8 cellular contexts compared by ENCODE assay signal in the genomic region with DNA sequence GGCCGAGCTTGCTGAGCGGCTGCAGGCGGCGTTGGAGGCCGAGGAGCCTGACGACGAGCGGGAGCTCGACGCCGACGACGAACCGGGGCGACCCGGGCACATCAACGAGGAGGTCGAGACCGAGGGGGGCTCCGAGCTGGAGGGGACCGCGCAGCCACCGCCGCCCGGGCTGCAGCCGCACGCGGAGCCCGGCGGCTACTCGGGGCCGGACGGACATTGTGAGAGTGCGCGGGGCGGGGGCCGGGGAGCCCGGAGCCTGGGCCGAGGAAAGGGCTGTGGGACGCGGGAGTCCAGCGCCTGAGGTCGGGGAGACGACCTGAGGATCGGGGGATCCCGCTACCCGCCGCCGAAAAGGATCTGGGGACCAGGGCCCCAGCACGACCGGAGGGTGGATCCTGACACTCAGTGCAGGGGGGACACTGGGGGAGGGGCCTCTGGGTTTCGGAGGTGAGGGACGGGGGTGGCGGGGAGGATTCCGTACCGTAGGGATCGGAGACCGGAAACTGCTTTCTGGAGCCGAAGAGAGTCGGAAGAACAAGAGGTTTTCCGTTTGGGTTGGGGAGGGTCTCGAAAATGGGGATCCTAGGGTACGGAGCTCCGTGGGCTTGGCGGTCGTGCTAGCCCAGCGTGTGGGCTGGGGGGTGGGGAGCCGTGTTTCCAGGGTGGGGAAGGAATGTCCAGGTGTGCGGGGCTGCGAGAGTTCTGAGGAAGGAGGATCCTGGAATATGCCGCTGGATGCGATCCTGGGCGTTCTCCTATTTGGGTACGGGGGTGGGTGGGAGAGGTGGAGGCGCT. TPM values are rescaled to one million over a fixed set of nuclear protein-coding genes. Genes with fewer than 3 reads are reported as not detected.
DNase-seq lines count a peak whose midpoint lies in the region; ATAC-seq and TF ChIP-seq lines count a peak whose summit lies in the region.

No MANE protein-coding gene starts in this region.

- peak; percentile 41 for TF ChIP-seq POLR2A in prostate gland (IDR thresholded peaks at IDR 0.05)

- DNase-seq in H7: peak; percentile 86
- no peak for DNase-seq in Panc1 (ENCODE audit: low read depth, low spot score)
- peak; percentile 74 for DNase-seq in activated naive CD4-positive, alpha-beta T cell treated with anti-CD3 and anti-CD28 coated beads, Interleukin-2, amount 10 ng/mL, durations not matched to agents 7 days and 5 days
- DNase-seq in cardiac muscle cell (ENCODE audit: low read depth in 1 of 2, low spot score in 1 of 2): peak; percentile 50 to 53
- peak; percentile 50 for DNase-seq in prostate gland (ENCODE audit: low spot score)
- DNase-seq in aorta: peak; percentile 65 to 83
- DNase-seq in RKO (ENCODE audit: low spot score): no peak

- peaks cover 5% of the 10 kb centered on the region for H3K27me3 Mint-ChIP-seq in activated naive CD4-positive, alpha-beta T cell treated with anti-CD3 and anti-CD28 coated beads, Interleukin-2, amount 10 ng/mL, durations not matched to agents 7 days and 5 days

- H3K9me3 ChIP-seq in BLaER1 treated with 17β-estradiol and CSF1 and Interleukin-3, amounts not matched to agents 10 nM and 100 nM (replicated peaks in 1 of 11): no peaks in the 10 kb centered on the region
- H3K9me3 ChIP-seq in Panc1 (ENCODE audit: control insufficient read depth, insufficient read depth, low read depth, low read length) (no peaks in the 10 kb centered on the region), cardiac muscle cell (ENCODE audit: low read depth) (no peaks in the 10 kb centered on the region), prostate gland (no peaks in the 10 kb centered on the region), aorta (ENCODE audit: control insufficient read depth, low read length) (no peaks in the 10 kb centered on the region)

- peak overlapping the region; percentile 84 to 99 (median 95) for H3K4me2 ChIP-seq in BLaER1 treated with 17β-estradiol and CSF1 and Interleukin-3, amounts not matched to agents 10 nM and 100 nM

- no peaks in the 10 kb centered on the region for H3K27me3 ChIP-seq in BLaER1 treated with 17β-estradiol and CSF1 and Interleukin-3, amounts not matched to agents 10 nM and 100 nM
- H3K27me3 ChIP-seq in H7 (ENCODE audit: control insufficient read depth, insufficient read depth, low read length) (no peaks in the 10 kb centered on the region), Panc1 (ENCODE audit: control insufficient read depth, insufficient read depth, low read length) (no peaks in the 10 kb centered on the region), cardiac muscle cell (no peaks in the 10 kb centered on the region), prostate gland (replicated peaks; ENCODE audit: insufficient read depth) (no peaks in the 10 kb centered on the region), aorta (ENCODE audit: control insufficient read depth in 1 of 2, insufficient read depth in 2 of 2, low read length in 1 of 2) (no peaks in the 10 kb centered on the region)

- H3K27ac Mint-ChIP-seq in activated naive CD4-positive, alpha-beta T cell treated with anti-CD3 and anti-CD28 coated beads, Interleukin-2, amount 10 ng/mL, durations not matched to agents 7 days and 5 days: peak overlapping the region; percentile 100

- WGBS in prostate gland: under 1% methylated on average over 49 of the region's 75 CpGs
- WGBS in aorta, 2 donors: 0% methylated on average over 71 to 75 of the region's 75 CpGs

- H3K4me1 Mint-ChIP-seq in activated naive CD4-positive, alpha-beta T cell treated with anti-CD3 and anti-CD28 coated beads, Interleukin-2, amount 10 ng/mL, durations not matched to agents 7 days and 5 days: peaks cover 45% of the 10 kb centered on the region

- H4K20me1 ChIP-seq in BLaER1 treated with 17β-estradiol and CSF1 and Interleukin-3, amounts not matched to agents 10 nM and 100 nM: peaks cover 21 to 46% (median 38%) of the 10 kb centered on the region in 11 experiments; a peak in 20 of 22 replicates

- CTCF ChIA-PET in Panc1 (lab: Charles Lee): interaction anchor here (0.5 to 0.6 kb wide), 2 partner anchors 468 to 994 kb away, joined by 3 to 7 read pairs; no protein-coding TSS in a partner anchor
- CTCF ChIA-PET in activated naive CD4-positive, alpha-beta T cell treated with anti-CD3 and anti-CD28 coated beads, Interleukin-2, amount 10 ng/mL, durations not matched to agents 7 days and 5 days (lab: Charles Lee): interaction anchor here (1.3 to 7.8 kb wide), 5 partner anchors 10 to 174 kb away, joined by 3 to 92 read pairs (median 13); a partner anchor contains a TSS

- peak overlapping the region; percentile 96 to 100 (median 100) for H3K9ac ChIP-seq in BLaER1 treated with 17β-estradiol and CSF1 and Interleukin-3, amounts not matched to agents 10 nM and 100 nM

- peak overlapping the region; percentile 96 to 100 (median 100) for H3K27ac ChIP-seq in BLaER1 treated with 17β-estradiol and CSF1 and Interleukin-3, amounts not matched to agents 10 nM and 100 nM
- H3K27ac ChIP-seq in Panc1 (ENCODE audit: low read length): peak overlapping the region; percentile 97
- peak overlapping the region; percentile 99 for H3K27ac ChIP-seq in cardiac muscle cell
- peak overlapping the region; percentile 99 to 100 for H3K27ac ChIP-seq in prostate gland
- peak overlapping the region; percentile 89 to 91 for H3K27ac ChIP-seq in aorta (ENCODE audit: low read depth in 1 of 2, low read length in 2 of 2)

- no TSS peak for BruUV-seq in Panc1 (replicated peaks; lab: Mats Ljungman, UMichigan)

- no peak for TF ChIP-seq CTCF in Panc1 (IDR thresholded peaks at IDR 0.05)
- TF ChIP-seq CTCF in cardiac muscle cell (IDR thresholded peaks at IDR 0.05; ENCODE audit: low read depth, low read length): no peak
- no peak for TF ChIP-seq CTCF in prostate gland (IDR thresholded peaks at IDR 0.05)

- peaks cover 37% of the 10 kb centered on the region for H3K36me3 Mint-ChIP-seq in activated naive CD4-positive, alpha-beta T cell treated with anti-CD3 and anti-CD28 coated beads, Interleukin-2, amount 10 ng/mL, durations not matched to agents 7 days and 5 days

- H3K4me3 ChIP-seq in BLaER1 treated with 17β-estradiol and CSF1 and Interleukin-3, amounts not matched to agents 10 nM and 100 nM: peak overlapping the region; percentile 88 to 99 (median 98)
- H3K4me3 ChIP-seq in H7 (ENCODE audit: insufficient read depth, low read depth, low read length): peak overlapping the region; percentile 95
- H3K4me3 ChIP-seq in Panc1 (ENCODE audit: low read depth in 2 of 2, low read length in 2 of 2): peak overlapping the region; percentile 76 to 84
- peak overlapping the region; percentile 68 for H3K4me3 ChIP-seq in cardiac muscle cell
- peak overlapping the region; percentile 95 to 97 for H3K4me3 ChIP-seq in prostate gland
- H3K4me3 ChIP-seq in aorta (ENCODE audit: low read length in 2 of 2): peak overlapping the region; percentile 69 to 73

- intact Hi-C loops in Panc1 (cut with micrococcal nuclease; ENCODE audit: unreplicated experiment): no loop called here
- intact Hi-C loops in prostate gland (cut with DNase I): loop anchor here (2.0 kb wide), 1 partner anchor 44 kb away; no protein-coding TSS in a partner anchor
- intact Hi-C loops in aorta (cut with DNase I): loop anchor here (2.0 to 5.0 kb wide), 3 partner anchors 37 to 44 kb away; no protein-coding TSS in a partner anchor

- POLR2A ChIA-PET in Panc1 (lab: Charles Lee): interaction anchor here (0.7 kb wide), 1 partner anchor 488 kb away, joined by 3 read pairs; no protein-coding TSS in a partner anchor

- H3K4me3 Mint-ChIP-seq in activated naive CD4-positive, alpha-beta T cell treated with anti-CD3 and anti-CD28 coated beads, Interleukin-2, amount 10 ng/mL, durations not matched to agents 7 days and 5 days: peak overlapping the region; percentile 79

- ATAC-seq in Panc1 (no peak; the same call in 1 of the 2 replicates), aorta (ENCODE audit: low FRiP score) (no peak)

- no peaks in the 10 kb centered on the region for H3K9me3 Mint-ChIP-seq in activated naive CD4-positive, alpha-beta T cell treated with anti-CD3 and anti-CD28 coated beads, Interleukin-2, amount 10 ng/mL, durations not matched to agents 7 days and 5 days

- in situ Hi-C loops in Panc1 (cut with HindIII; ENCODE audit: low pct_unique_long_range_greater_than_20kb, low sequenced_read_pairs): no loop called here

- H3K36me3 ChIP-seq in BLaER1 treated with 17β-estradiol and CSF1 and Interleukin-3, amounts not matched to agents 10 nM and 100 nM: peaks cover 22 to 40% (median 35%) of the 10 kb centered on the region in 11 experiments
- H3K36me3 ChIP-seq in H7 (replicated peaks; ENCODE audit: control insufficient read depth, insufficient read depth, low read length) (peaks cover 23% of the 10 kb centered on the region), Panc1 (ENCODE audit: control insufficient read depth, insufficient read depth, low read length) (peaks cover 8% of the 10 kb centered on the region), cardiac muscle cell (peaks cover 20% of the 10 kb centered on the region), prostate gland (peaks cover 0 to 5% of the 10 kb centered on the region in 2 donors), aorta (ENCODE audit: control insufficient read depth in 1 of 2, insufficient read depth in 2 of 2, low read length in 1 of 2) (peaks cover 0 to 1% of the 10 kb centered on the region in 2 donors)

- peaks cover 30 to 37% (median 33%) of the 10 kb centered on the region in 10 experiments for H3K4me1 ChIP-seq in BLaER1 treated with 17β-estradiol and CSF1 and Interleukin-3, amounts not matched to agents 10 nM and 100 nM
- peaks cover 18% of the 10 kb centered on the region for H3K4me1 ChIP-seq in Panc1 (ENCODE audit: control insufficient read depth, insufficient read depth, low read length)
- peaks cover 12% of the 10 kb centered on the region for H3K4me1 ChIP-seq in cardiac muscle cell (ENCODE audit: low read depth)
- H3K4me1 ChIP-seq in prostate gland (replicated peaks): peaks cover 19% of the 10 kb centered on the region
- no peaks in the 10 kb centered on the region for H3K4me1 ChIP-seq in aorta (ENCODE audit: control insufficient read depth in 1 of 2, insufficient read depth in 2 of 2, low read length in 2 of 2)

RNA-seq across cellular contexts. Expression of a gene that starts 0.6 kb away (rescaled TPM):
- 178 and 194 TPM in 2 replicates for total RNA-seq in H7 (2014; rRNA removed; shearing (Covaris generic))
- total RNA-seq in Panc1 (2021; ENCODE audit: unreplicated experiment) (183 TPM), cardiac muscle cell (159 and 195 TPM in 2 replicates), prostate gland (100 to 1,000 TPM; 133 to 183 TPM), aorta (100 to 1,000 TPM; 155 to 156 TPM)
- 148 TPM for polyA plus RNA-seq in Panc1 (2012; ENCODE audit: insufficient read length)
- polyA plus RNA-seq in cardiac muscle cell (148 and 216 TPM in 2 replicates), aorta (10 to 100 TPM; 59.5 to 82.5 TPM)

RNA-seq across cellular contexts. Expression of a gene that starts 45.2 kb away (rescaled TPM):
- total RNA-seq in H7 (2014; rRNA removed; shearing (Covaris generic)): 19.6 and 20.8 TPM in 2 replicates
- total RNA-seq in Panc1 (2021; ENCODE audit: unreplicated experiment) (25.5 TPM), cardiac muscle cell (24.6 and 25.2 TPM in 2 replicates), prostate gland (10 to 100 TPM; 21.0 to 34.4 TPM), aorta (10 to 100 TPM; 18.7 to 24.3 TPM)
- polyA plus RNA-seq in Panc1 (2012; ENCODE audit: insufficient read length): 23.1 TPM
- polyA plus RNA-seq in cardiac muscle cell (29.7 and 32.4 TPM in 2 replicates), aorta (10 to 100 TPM in 1 of 2 donors, 1 to 10 TPM in 1; 7.0 to 10.8 TPM)

RNA-seq across cellular contexts. Expression of a gene that starts 45.8 kb away (rescaled TPM):
- 23.3 and 26.8 TPM in 2 replicates for total RNA-seq in H7 (2014; rRNA removed; shearing (Covaris generic))
- 128 TPM for total RNA-seq in Panc1 (2021; ENCODE audit: unreplicated experiment)
- polyA plus RNA-seq in Panc1 (2012; ENCODE audit: insufficient read length): 87.2 TPM
- total RNA-seq in cardiac muscle cell: 62.7 and 68.5 TPM in 2 replicates
- 16.6 and 26.2 TPM in 2 replicates for polyA plus RNA-seq in cardiac muscle cell
- 100 to 1,000 TPM in 1 of 2 donors, 10 to 100 TPM in 1; 26.1 to 168 TPM for total RNA-seq in prostate gland
- total RNA-seq in aorta: 100 to 1,000 TPM; 106 TPM
- polyA plus RNA-seq in aorta: 10 to 100 TPM; 14.8 to 44.6 TPM

Comparison
In these comparisons a context has a peak if more than half of its experiments do, and no peak if none do; other contexts are left out.
1. DNase-seq: peak in H7 (single experiment), activated naive CD4-positive, alpha-beta T cell treated with anti-CD3 and anti-CD28 coated beads, Interleukin-2, amount 10 ng/mL, durations not matched to agents 7 days and 5 days (single experiment), cardiac muscle cell (2 of 2), prostate gland (single experiment) and aorta (2 of 2); none in Panc1 (single experiment) and RKO (single experiment).
2. Peak in every context shown above with its lines, with median percentiles within 50 percentile points of each other: H3K27ac ChIP-seq and H3K4me3 ChIP-seq.